ENCODE assay signal across 27 cellular contexts in genomic region chr6:131290955-131291354, GRCh38.
"Had no signal": no experiment of that assay in that cellular context is flagged by ENCODE, and none has a peak within 500 bp of the region (broad histone marks: within the 10 kb centered on the region; RNA-seq: fewer than 3 reads in every experiment).

No MANE protein-coding gene starts in this region.

- H3K9me3 Mint-ChIP-seq: activated T-cell treated with anti-CD3 and anti-CD28 coated beads, Interleukin-2, amount 50 U/mL, for 4 hours; activated T-helper 2 cell treated with anti-CD3 and anti-CD28 coated beads, Interferon-gamma antibody, Interleukin-2, Interleukin-4, amounts not matched to agents 10 μg/mL and 5 μg/mL and 100 μg/mL, durations not matched to agents 14 hours and 24 hours and 36 hours; naive B cell; neural crest cell; stimulated activated memory B cell treated with anti-CD40 and anti-IgM and Interleukin-4, amounts not matched to agents 10 μg/mL and 1 μg/mL and 100 μg/mL, for 72 hours had no signal

- H3K27me3 Mint-ChIP-seq: activated naive CD8-positive, alpha-beta T cell had no signal

- H3K4me3 ChIP-seq: adrenal gland, ascending aorta, colonic mucosa, dorsolateral prefrontal cortex, heart right ventricle, stomach, suprapubic skin, tibial nerve, uterus had no signal

- H3K27me3 ChIP-seq: adrenal gland, ascending aorta, brain microvascular endothelial cell, colonic mucosa, dorsolateral prefrontal cortex, heart right ventricle, stomach, suprapubic skin, tibial nerve, uterus had no signal

- H3K4me1 ChIP-seq: ascending aorta, colonic mucosa, suprapubic skin, uterus had no signal

- H3K36me3 Mint-ChIP-seq: stimulated activated memory B cell treated with anti-CD40 and anti-IgM and Interleukin-4, amounts not matched to agents 10 μg/mL and 1 μg/mL and 100 μg/mL, for 72 hours had no signal

- H3K9me3 ChIP-seq: adrenal gland, ascending aorta, colonic mucosa, heart right ventricle, stomach, suprapubic skin, tibial nerve, uterus had no signal

- ATAC-seq: activated T-cell treated with anti-CD3 and anti-CD28 coated beads, Interleukin-2, amount 50 U/mL, for 4 hours; heart right ventricle; left colon; sciatic nerve; stimulated activated memory B cell treated with anti-CD40 and anti-IgM and Interleukin-4, amounts not matched to agents 10 μg/mL and 1 μg/mL and 100 μg/mL, for 72 hours had no signal

- H3K36me3 ChIP-seq: adrenal gland, ascending aorta, brain microvascular endothelial cell, colonic mucosa, heart right ventricle, stomach, suprapubic skin, uterus had no signal

- H3K4me3 Mint-ChIP-seq: activated naive CD8-positive, alpha-beta T cell; activated T-cell treated with anti-CD3 and anti-CD28 coated beads, Interleukin-2, amount 50 U/mL, for 4 hours; naive B cell; neural crest cell; stimulated activated memory B cell treated with anti-CD40 and anti-IgM and Interleukin-4, amounts not matched to agents 10 μg/mL and 1 μg/mL and 100 μg/mL, for 72 hours had no signal

- H3K27ac ChIP-seq: adrenal gland, ascending aorta, brain microvascular endothelial cell, colonic mucosa, dorsolateral prefrontal cortex, heart right ventricle, stomach, suprapubic skin, tibial nerve, uterus had no signal

- DNase-seq: activated CD4-positive, alpha-beta T cell treated with anti-CD3 and anti-CD28 coated beads for 4 hours; activated CD4-positive, alpha-beta T cell treated with anti-CD3 and anti-CD28 coated beads, Interleukin-2, amount 50 U/mL, for 48 hours; activated CD4-positive, CD25-positive, alpha-beta regulatory T cell; activated CD8-positive, alpha-beta memory T cell treated with anti-CD3 and anti-CD28 coated beads, Interleukin-2, amount 50 U/mL, for 48 hours; activated naive CD4-positive, alpha-beta T cell; activated T-cell treated with anti-CD3 and anti-CD28 coated beads, Interleukin-2, amount 50 U/mL, for 4 hours; adrenal gland; brain microvascular endothelial cell; colonic mucosa; dorsolateral prefrontal cortex; heart right ventricle; left colon; naive B cell; occipital lobe; small intestine; stimulated activated CD4-positive, alpha-beta T cell treated with anti-CD3 and anti-CD28 coated beads, Interleukin-2, amount 100 ng/mL, for 24 hours; stomach; T1000; uterus had no signal

- H3K27ac Mint-ChIP-seq: activated naive CD8-positive, alpha-beta T cell; activated T-helper 2 cell treated with anti-CD3 and anti-CD28 coated beads, Interferon-gamma antibody, Interleukin-2, Interleukin-4, amounts not matched to agents 10 μg/mL and 5 μg/mL and 100 μg/mL, durations not matched to agents 14 hours and 24 hours and 36 hours; stimulated activated memory B cell treated with anti-CD40 and anti-IgM and Interleukin-4, amounts not matched to agents 10 μg/mL and 1 μg/mL and 100 μg/mL, for 72 hours had no signal
